Comparison of ENCODE assay signal across 31 cellular contexts in genomic region chr3:110743984-110744383, GRCh38.
"Had no signal": no experiment of that assay in that cellular context is flagged by ENCODE, and none has a peak within 500 bp of the region (broad histone marks: within the 10 kb centered on the region; RNA-seq: fewer than 3 reads in every experiment).

No MANE protein-coding gene starts in this region.

- DNase-seq: activated CD4-positive, alpha-beta memory T cell treated with anti-CD3 and anti-CD28 coated beads for 36 hours; activated CD4-positive, alpha-beta T cell treated with anti-CD3 and anti-CD28 coated beads for 4 hours; activated CD4-positive, alpha-beta T cell treated with anti-CD3 and anti-CD28 coated beads, Interleukin-2, amount 50 U/mL, for 1 hour; activated CD4-positive, CD25-positive, alpha-beta regulatory T cell treated with anti-CD3 and anti-CD28 coated beads, Interleukin-2, amount 50 U/mL, for 72 hours; activated CD8-positive, alpha-beta memory T cell treated with anti-CD3 and anti-CD28 coated beads for 24 hours; activated effector memory CD4-positive, alpha-beta T cell treated with anti-CD3 and anti-CD28 coated beads, Interleukin-2, amount 50 U/mL, for 16 hours; activated naive CD4-positive, alpha-beta T cell; activated naive CD4-positive, alpha-beta T cell treated with anti-CD3 and anti-CD28 coated beads, Interleukin-2, amount 50 U/mL, for 16 hours; activated naive CD8-positive, alpha-beta T cell treated with anti-CD3 and anti-CD28 coated beads for 36 hours; activated T-cell treated with anti-CD3 and anti-CD28 coated beads, Interleukin-2, amount 50 U/mL, for 1 hour; activated T-cell treated with anti-CD3 and anti-CD28 coated beads, Interleukin-2, amount 50 U/mL, for 72 hours; amniotic stem cell; aorta; brain microvascular endothelial cell; central memory CD4-positive, alpha-beta T cell; Kasumi-1; KG1; MG63; NCI-H1048; NCI-H1694 treated with DMSO at 0.1 percent for 48 hours; NCI-H2029; NCI-H2107; NCI-H2171; NCI-H510A; PC-9; Right ventricle myocardium superior; SW 1271; T-helper 1 cell; T-helper 2 cell; T-helper 9 cell had no signal

- H3K27me3 ChIP-seq: brain microvascular endothelial cell, MG63 had no signal

- ATAC-seq: activated T-cell treated with anti-CD3 and anti-CD28 coated beads, Interleukin-2, amount 50 U/mL, for 72 hours; activated T-helper 17 cell treated with anti-CD3 and anti-CD28 coated beads, Interleukin-2, amount 50 U/mL, for 72 hours had no signal

- H3K9me3 ChIP-seq: MG63 had no signal

- H3K36me3 Mint-ChIP-seq: activated CD4-positive, alpha-beta memory T cell treated with anti-CD3 and anti-CD28 coated beads for 36 hours; activated naive CD8-positive, alpha-beta T cell treated with anti-CD3 and anti-CD28 coated beads for 36 hours had no signal

- H3K27me3 Mint-ChIP-seq: activated CD4-positive, alpha-beta memory T cell treated with anti-CD3 and anti-CD28 coated beads for 36 hours; activated naive CD8-positive, alpha-beta T cell treated with anti-CD3 and anti-CD28 coated beads for 36 hours had no signal

- H3K27ac ChIP-seq: brain microvascular endothelial cell, PC-9 had no signal

- H3K9me3 Mint-ChIP-seq: activated CD4-positive, alpha-beta memory T cell treated with anti-CD3 and anti-CD28 coated beads for 36 hours; activated naive CD8-positive, alpha-beta T cell treated with anti-CD3 and anti-CD28 coated beads for 36 hours; activated T-helper 17 cell treated with anti-CD3 and anti-CD28 coated beads, Interleukin-2, amount 50 U/mL, for 72 hours had no signal

- H3K4me3 Mint-ChIP-seq: activated CD4-positive, alpha-beta memory T cell treated with anti-CD3 and anti-CD28 coated beads for 36 hours; activated naive CD8-positive, alpha-beta T cell treated with anti-CD3 and anti-CD28 coated beads for 36 hours; activated T-cell treated with anti-CD3 and anti-CD28 coated beads, Interleukin-2, amount 50 U/mL, for 72 hours; activated T-helper 17 cell treated with anti-CD3 and anti-CD28 coated beads, Interleukin-2, amount 50 U/mL, for 72 hours had no signal

- H3K4me2 ChIP-seq: PC-9 had no signal

- H3K27ac Mint-ChIP-seq: activated CD4-positive, alpha-beta memory T cell treated with anti-CD3 and anti-CD28 coated beads for 36 hours; activated naive CD8-positive, alpha-beta T cell treated with anti-CD3 and anti-CD28 coated beads for 36 hours; activated T-cell treated with anti-CD3 and anti-CD28 coated beads, Interleukin-2, amount 50 U/mL, for 72 hours; activated T-helper 17 cell treated with anti-CD3 and anti-CD28 coated beads, Interleukin-2, amount 50 U/mL, for 72 hours had no signal

- H3K36me3 ChIP-seq: brain microvascular endothelial cell, MG63 had no signal

- H2AFZ ChIP-seq: PC-9 had no signal

- H3K4me3 ChIP-seq: MG63, PC-9 had no signal

- H3K4me1 Mint-ChIP-seq: activated naive CD8-positive, alpha-beta T cell treated with anti-CD3 and anti-CD28 coated beads for 36 hours; activated T-helper 17 cell treated with anti-CD3 and anti-CD28 coated beads, Interleukin-2, amount 50 U/mL, for 72 hours had no signal
